ENCODE assay signal across 16 cellular contexts in genomic region chr3:127990461-127990860, GRCh38.
DNase-seq lines count a peak whose midpoint lies in the region; ATAC-seq and TF ChIP-seq lines count a peak whose summit lies in the region.
"Had no signal": no experiment of that assay in that cellular context is flagged by ENCODE, and none has a peak within 500 bp of the region (broad histone marks: within the 10 kb centered on the region; RNA-seq: fewer than 3 reads in every experiment).

No MANE protein-coding gene starts in this region.

- no peak overlapping the region for H3K27ac ChIP-seq in right cardiac atrium (ENCODE audit: low read length)
- no peak overlapping the region for H3K27ac ChIP-seq in right atrium auricular region
- H3K27ac ChIP-seq in psoas muscle: peak overlapping the region; percentile 30
- H3K27ac ChIP-seq: BLaER1 had no signal

- H3K27me3 ChIP-seq in right cardiac atrium (ENCODE audit: control insufficient read depth, insufficient read depth) (no peaks in the 10 kb centered on the region), right atrium auricular region (no peaks in the 10 kb centered on the region), psoas muscle (ENCODE audit: insufficient read depth in 3 of 3, low read length in 2 of 3) (no peaks in the 10 kb centered on the region)
- H3K27me3 ChIP-seq: BLaER1 had no signal

- WGBS in right cardiac atrium: 81% methylated on average over 11 of the region's 11 CpGs
- WGBS in psoas muscle, 3 donors: 25 to 47% (median 29%) methylated on average over 11 of the region's 11 CpGs

- H3K4me1 ChIP-seq in right cardiac atrium (ENCODE audit: control insufficient read depth, insufficient read depth, low read length) (peaks cover 3% of the 10 kb centered on the region), right atrium auricular region (peaks cover 0 to 6% of the 10 kb centered on the region in 2 donors), psoas muscle (peaks cover 12% of the 10 kb centered on the region)
- H3K4me1 ChIP-seq: BLaER1 had no signal

- H3K9me3 ChIP-seq in right cardiac atrium (ENCODE audit: control insufficient read depth, low read length) (no peaks in the 10 kb centered on the region), right atrium auricular region (no peaks in the 10 kb centered on the region), psoas muscle (no peaks in the 10 kb centered on the region)
- H3K9me3 ChIP-seq: BLaER1 had no signal

- DNase-seq in right cardiac atrium: no peak
- no peak for DNase-seq in right atrium auricular region (ENCODE audit: low spot score)
- DNase-seq in left kidney (ENCODE audit: low read depth, low spot score): peak; percentile 23
- DNase-seq in psoas muscle: peak; percentile 28 to 76
- no peak for DNase-seq in NCI-H128 (lab: John Stamatoyannopoulos, UW; ENCODE audit: unreplicated experiment)
- DNase-seq in midbrain (lab: John Stamatoyannopoulos, UW): no peak
- DNase-seq: 8988T; CD4-positive, alpha-beta memory T cell; DMS153; DMS79; GDM1; GOT3; H9 had no signal

- ATAC-seq in right cardiac atrium (peak; percentile 12 to 31), psoas muscle (peak; percentile 81 to 90 (median 87)), GM19397 (IDR thresholded peaks at IDR 0.05; ENCODE audit: unreplicated experiment) (no peak), HG02763 (IDR thresholded peaks at IDR 0.05; ENCODE audit: unreplicated experiment) (no peak)

- no peak for TF ChIP-seq CTCF in right atrium auricular region (IDR thresholded peaks at IDR 0.05)
- TF ChIP-seq CTCF in psoas muscle (IDR thresholded peaks at IDR 0.05): no peak

- no peak overlapping the region for H3K4me3 ChIP-seq in right cardiac atrium (ENCODE audit: low read length)
- no peak overlapping the region for H3K4me3 ChIP-seq in right atrium auricular region
- H3K4me3 ChIP-seq in psoas muscle: no peak overlapping the region
- H3K4me3 ChIP-seq: BLaER1 had no signal

- no peaks in the 10 kb centered on the region for H3K36me3 ChIP-seq in right atrium auricular region
- peaks cover 0 to 7% of the 10 kb centered on the region in 2 donors for H3K36me3 ChIP-seq in psoas muscle (ENCODE audit: insufficient read depth in 1 of 2, low read depth in 1 of 2)
- H3K36me3 ChIP-seq: BLaER1 had no signal

- intact Hi-C loops in right cardiac atrium (cut with DNase I): no loop called here
- intact Hi-C loops in psoas muscle (cut with DNase I): no loop called here

Comparison
In these comparisons a context has a peak if more than half of its experiments do, and no peak if none do; other contexts are left out.
1. ATAC-seq: peak in right cardiac atrium (2 of 2) and psoas muscle (4 of 4); none in GM19397 (single experiment) and HG02763 (single experiment).
2. DNase-seq: peak in left kidney (single experiment) and psoas muscle (2 of 2); none in right cardiac atrium (0 of 3), right atrium auricular region (single experiment), NCI-H128 (single experiment) and midbrain (single experiment).